Comparison of ENCODE assay signal across 11 cellular contexts in the genomic region with DNA sequence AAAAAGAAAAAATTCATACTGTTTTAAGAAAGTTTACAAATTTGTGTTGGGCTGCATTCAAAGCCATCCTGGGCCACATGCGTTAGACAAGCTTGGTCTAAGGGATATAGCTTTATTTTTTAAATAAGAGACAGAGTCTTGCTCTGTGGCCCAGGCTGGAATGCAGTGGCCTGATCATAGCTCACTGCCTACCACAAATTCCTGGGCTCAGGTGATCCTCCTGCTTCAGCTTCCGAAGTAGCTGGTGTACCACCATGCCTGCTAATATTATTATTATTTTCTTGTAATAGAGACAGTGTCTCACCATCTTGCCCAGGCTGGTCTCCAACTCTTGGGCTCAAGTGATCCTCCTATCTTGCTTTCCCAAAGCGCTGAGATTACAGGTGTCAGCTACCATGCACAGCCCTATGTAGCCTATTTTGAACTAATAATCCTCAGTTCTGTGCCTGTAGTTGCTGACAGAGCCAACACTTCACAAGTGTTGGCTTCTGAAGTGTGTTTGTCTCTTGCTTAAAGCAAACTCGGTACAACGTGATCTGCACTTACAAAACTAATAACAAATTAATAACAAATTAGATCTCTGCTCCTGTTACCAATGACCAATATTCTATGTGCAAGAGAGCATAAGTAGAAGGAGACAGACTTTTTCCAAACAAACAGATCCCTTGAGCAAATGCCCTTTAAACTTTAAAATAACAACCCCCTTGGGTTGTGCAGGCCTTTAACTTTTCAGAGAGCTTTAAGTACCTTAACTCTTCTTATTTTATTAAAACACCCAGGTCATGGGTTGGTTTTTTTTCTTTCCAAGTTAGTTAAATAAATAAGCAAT.
DNase-seq lines count a peak whose midpoint lies in the region; ATAC-seq, FAIRE-seq and TF ChIP-seq lines count a peak whose summit lies in the region.
"Had no signal": no experiment of that assay in that cellular context is flagged by ENCODE, and none has a peak within 500 bp of the region (broad histone marks: within the 10 kb centered on the region; RNA-seq: fewer than 3 reads in every experiment).

No MANE protein-coding gene starts in this region.

- no peak for TF ChIP-seq POLR2A in GM12892 (IDR thresholded peaks at IDR 0.05; ENCODE audit: low read depth, low read length)

- no peak overlapping the region for H3K4me3 Mint-ChIP-seq in GM23338
- H3K4me3 Mint-ChIP-seq: activated T-cell treated with anti-CD3 and anti-CD28 coated beads, Interleukin-2, amount 50 U/mL, for 24 hours had no signal

- H3K4me3 ChIP-seq in GM23338 (no peak overlapping the region), right cardiac atrium (ENCODE audit: low read length) (peak overlapping the region; percentile 3)

- H3K27ac ChIP-seq in GM23338 (ENCODE audit: low read depth) (peak overlapping the region; percentile 67; the same call in 1 of the 2 replicates), angular gyrus (ENCODE audit: low read depth, low read length) (peak overlapping the region; percentile 62), right cardiac atrium (ENCODE audit: low read length) (peak overlapping the region; percentile 93)

- H3K36me3 Mint-ChIP-seq in GM23338 (ENCODE audit: low read depth) = peaks cover 17% of the 10 kb centered on the region

- no peaks in the 10 kb centered on the region for H3K9me3 ChIP-seq in right cardiac atrium (ENCODE audit: control insufficient read depth, low read length)

- peaks cover 24% of the 10 kb centered on the region for H3K4me1 ChIP-seq in GM23338 (ENCODE audit: insufficient read depth)
- peaks cover 14% of the 10 kb centered on the region for H3K4me1 ChIP-seq in right cardiac atrium (ENCODE audit: control insufficient read depth, insufficient read depth, low read length)

- FAIRE-seq in GM12892 (lab: Jason Lieb, UNC) = no peak

- H3K36me3 ChIP-seq in GM23338 (ENCODE audit: insufficient read depth) = no peaks in the 10 kb centered on the region

- 49% methylated on average over 5 of the region's 5 CpGs for WGBS in right cardiac atrium

- H3K9me3 Mint-ChIP-seq in GM23338 = peaks cover 9% of the 10 kb centered on the region
- H3K9me3 Mint-ChIP-seq: activated T-cell treated with anti-CD3 and anti-CD28 coated beads, Interleukin-2, amount 50 U/mL, for 24 hours had no signal

- peaks cover 1% of the 10 kb centered on the region for H3K27me3 Mint-ChIP-seq in GM23338 (ENCODE audit: insufficient read depth, low read depth, poor library complexity)
- H3K27me3 Mint-ChIP-seq: activated T-cell treated with anti-CD3 and anti-CD28 coated beads, Interleukin-2, amount 50 U/mL, for 24 hours had no signal

- H3K4me1 Mint-ChIP-seq in GM23338 = peaks cover 28% of the 10 kb centered on the region

- DNase-seq in GM23338 (ENCODE audit: low spot score) (no peak), right cardiac atrium (no peak), sciatic nerve (ENCODE audit: low spot score) (no peak), GM12892 (ENCODE audit: insufficient read length) (no peak)
- no peak for DNase-seq in stimulated activated CD4-positive, alpha-beta T cell treated with anti-CD3 and anti-CD28 coated beads, Interleukin-1b, Interleukin-23, amount 100 ng/mL, for 48 hours
- DNase-seq: activated T-cell treated with anti-CD3 and anti-CD28 coated beads, Interleukin-2, amount 50 U/mL, for 24 hours; NCI-H2081 treated with DMSO at 0.1 percent for 48 hours; T-helper 1 cell had no signal

- H3F3A ChIP-seq in GM23338 (replicated peaks; ENCODE audit: low read depth) = no peaks in the 10 kb centered on the region

- no peaks in the 10 kb centered on the region for H3K9me2 ChIP-seq in GM23338 (ENCODE audit: insufficient read depth)

- intact Hi-C loops in right cardiac atrium (cut with DNase I) = no loop called here
- intact Hi-C loops in sciatic nerve (cut with DNase I) = no loop called here

- H3K27me3 ChIP-seq in GM23338 (ENCODE audit: insufficient read depth) (no peaks in the 10 kb centered on the region), right cardiac atrium (ENCODE audit: control insufficient read depth, insufficient read depth) (no peaks in the 10 kb centered on the region)

- no peaks in the 10 kb centered on the region for H3K79me2 ChIP-seq in GM23338 (replicated peaks; ENCODE audit: insufficient read depth)

- peak overlapping the region; percentile 70 for H3K27ac Mint-ChIP-seq in GM23338
- H3K27ac Mint-ChIP-seq: activated T-cell treated with anti-CD3 and anti-CD28 coated beads, Interleukin-2, amount 50 U/mL, for 24 hours had no signal

- ATAC-seq in GM23338 (peak; percentile 22; the same call in 2 of the 3 replicates), right cardiac atrium (peak; percentile 20 to 67), sciatic nerve (peak; percentile 18), HG02623 (IDR thresholded peaks at IDR 0.05; ENCODE audit: unreplicated experiment) (no peak), GM21423 (IDR thresholded peaks at IDR 0.05; ENCODE audit: unreplicated experiment) (no peak)

- no peaks in the 10 kb centered on the region for H4K20me1 ChIP-seq in GM23338 (replicated peaks; ENCODE audit: insufficient read depth)

- peak overlapping the region; percentile 24; the same call in 1 of the 2 replicates for H2AFZ ChIP-seq in GM23338

- TF ChIP-seq CTCF in GM23338 (conservative IDR thresholded peaks at IDR 0.05; ENCODE audit: low read depth in 2 of 2) = no peak

- peak overlapping the region; percentile 60; the same call in 1 of the 2 replicates for H3K4me2 ChIP-seq in GM23338

TF ChIP-seq in GM23338, 12 proteins besides CTCF, POLR2A, EP300 and RAD21 (continues in another document):
- TF ChIP-seq NANOG (IDR thresholded peaks at IDR 0.05; ENCODE audit: borderline replicate concordance) (no peak), CREB1 (CRISPR knock-in tag; IDR thresholded peaks at IDR 0.05; ENCODE audit: low read depth) (no peak)
- TF ChIP-seq, protein P1, sequence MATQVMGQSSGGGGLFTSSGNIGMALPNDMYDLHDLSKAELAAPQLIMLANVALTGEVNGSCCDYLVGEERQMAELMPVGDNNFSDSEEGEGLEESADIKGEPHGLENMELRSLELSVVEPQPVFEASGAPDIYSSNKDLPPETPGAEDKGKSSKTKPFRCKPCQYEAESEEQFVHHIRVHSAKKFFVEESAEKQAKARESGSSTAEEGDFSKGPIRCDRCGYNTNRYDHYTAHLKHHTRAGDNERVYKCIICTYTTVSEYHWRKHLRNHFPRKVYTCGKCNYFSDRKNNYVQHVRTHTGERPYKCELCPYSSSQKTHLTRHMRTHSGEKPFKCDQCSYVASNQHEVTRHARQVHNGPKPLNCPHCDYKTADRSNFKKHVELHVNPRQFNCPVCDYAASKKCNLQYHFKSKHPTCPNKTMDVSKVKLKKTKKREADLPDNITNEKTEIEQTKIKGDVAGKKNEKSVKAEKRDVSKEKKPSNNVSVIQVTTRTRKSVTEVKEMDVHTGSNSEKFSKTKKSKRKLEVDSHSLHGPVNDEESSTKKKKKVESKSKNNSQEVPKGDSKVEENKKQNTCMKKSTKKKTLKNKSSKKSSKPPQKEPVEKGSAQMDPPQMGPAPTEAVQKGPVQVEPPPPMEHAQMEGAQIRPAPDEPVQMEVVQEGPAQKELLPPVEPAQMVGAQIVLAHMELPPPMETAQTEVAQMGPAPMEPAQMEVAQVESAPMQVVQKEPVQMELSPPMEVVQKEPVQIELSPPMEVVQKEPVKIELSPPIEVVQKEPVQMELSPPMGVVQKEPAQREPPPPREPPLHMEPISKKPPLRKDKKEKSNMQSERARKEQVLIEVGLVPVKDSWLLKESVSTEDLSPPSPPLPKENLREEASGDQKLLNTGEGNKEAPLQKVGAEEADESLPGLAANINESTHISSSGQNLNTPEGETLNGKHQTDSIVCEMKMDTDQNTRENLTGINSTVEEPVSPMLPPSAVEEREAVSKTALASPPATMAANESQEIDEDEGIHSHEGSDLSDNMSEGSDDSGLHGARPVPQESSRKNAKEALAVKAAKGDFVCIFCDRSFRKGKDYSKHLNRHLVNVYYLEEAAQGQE (IDR thresholded peaks at IDR 0.05; ENCODE audit: unreplicated experiment) = no peak

Comparison
In these comparisons a context has a peak if more than half of its experiments do, and no peak if none do; other contexts are left out.
1. ATAC-seq: peak in GM23338 (single experiment), right cardiac atrium (2 of 2) and sciatic nerve (single experiment); none in HG02623 (single experiment) and GM21423 (single experiment).
2. Peak in every context shown above with its lines, with median percentiles within 50 percentile points of each other: H3K27ac ChIP-seq.